ENCODE assay signal across 12 cellular contexts in the genomic region with DNA sequence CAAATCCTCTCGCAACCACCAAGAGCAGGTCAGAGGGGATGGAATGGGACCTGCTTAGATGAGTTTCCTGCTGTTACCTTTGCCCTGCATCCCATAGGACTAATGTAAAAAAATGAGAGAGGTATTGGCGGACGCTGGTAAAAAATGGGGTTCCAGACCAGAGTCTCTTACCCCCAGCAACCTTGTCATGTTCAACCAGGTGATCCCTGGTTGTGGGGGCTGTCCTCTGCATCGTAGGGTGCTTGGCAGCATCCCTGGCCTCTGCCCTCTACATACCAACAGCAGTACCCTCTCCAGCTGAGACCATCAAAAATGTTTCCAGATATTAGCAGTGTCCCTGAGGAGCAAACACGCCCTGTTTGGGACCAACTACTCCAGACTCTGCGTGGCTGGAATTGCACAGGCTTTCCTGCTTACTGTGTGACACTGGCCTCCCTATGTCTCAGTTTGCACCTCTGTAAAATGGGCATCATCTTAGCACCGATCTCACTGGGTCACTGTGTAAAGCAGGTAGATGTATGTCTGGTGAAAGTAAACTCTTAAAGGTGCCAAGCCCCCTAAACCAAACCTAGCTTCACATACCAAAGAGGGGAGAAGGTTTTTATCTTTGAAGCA. TPM values are rescaled to one million over a fixed set of nuclear protein-coding genes. Genes with fewer than 3 reads are reported as not detected.
DNase-seq lines count a peak whose midpoint lies in the region; ATAC-seq and TF ChIP-seq lines count a peak whose summit lies in the region.
"Had no signal": no experiment of that assay in that cellular context is flagged by ENCODE, and none has a peak within 500 bp of the region (broad histone marks: within the 10 kb centered on the region; RNA-seq: fewer than 3 reads in every experiment).

No MANE protein-coding gene starts in this region.

- H3K27ac ChIP-seq in thoracic aorta, result no peak overlapping the region

- DNase-seq in activated CD8-positive, alpha-beta memory T cell treated with anti-CD3 and anti-CD28 coated beads for 24 hours, result peak; percentile 56
- DNase-seq in activated CD8-positive, alpha-beta memory T cell treated with anti-CD3 and anti-CD28 coated beads, Interleukin-2, amount 50 U/mL, for 4 hours, result no peak
- no peak for DNase-seq in activated CD4-positive, alpha-beta memory T cell treated with anti-CD3 and anti-CD28 coated beads, Interleukin-2, amount 10 ng/mL, durations not matched to agents 7 days and 5 days
- DNase-seq in kidney epithelial cell (ENCODE audit: low read depth) (no peak), thoracic aorta (ENCODE audit: low spot score) (no peak), NCI-H1417 (lab: John Stamatoyannopoulos, UW) (no peak)
- DNase-seq in stimulated activated CD4-positive, alpha-beta T cell treated with anti-CD3 and anti-CD28 coated beads, Interleukin-4, amount 100 ng/mL, for 4 hours, result no peak
- DNase-seq: activated gamma-delta T cell treated with Interleukin-2 at 50 U/mL for 16 hours, BE2C, retina had no signal

- peak overlapping the region; percentile 100 for H3K27ac Mint-ChIP-seq in activated CD4-positive, alpha-beta memory T cell treated with anti-CD3 and anti-CD28 coated beads, Interleukin-2, amount 10 ng/mL, durations not matched to agents 7 days and 5 days

- peak overlapping the region; percentile 100 for H3K4me3 Mint-ChIP-seq in activated CD4-positive, alpha-beta memory T cell treated with anti-CD3 and anti-CD28 coated beads, Interleukin-2, amount 10 ng/mL, durations not matched to agents 7 days and 5 days

- peaks cover 59% of the 10 kb centered on the region for H3K36me3 Mint-ChIP-seq in activated CD4-positive, alpha-beta memory T cell treated with anti-CD3 and anti-CD28 coated beads, Interleukin-2, amount 10 ng/mL, durations not matched to agents 7 days and 5 days (ENCODE audit: low read depth)

- no peaks in the 10 kb centered on the region for H3K9me3 ChIP-seq in thoracic aorta
- H3K9me3 ChIP-seq: BE2C, gastroesophageal sphincter had no signal

- CTCF ChIA-PET in activated CD4-positive, alpha-beta memory T cell treated with anti-CD3 and anti-CD28 coated beads, Interleukin-2, amount 10 ng/mL, durations not matched to agents 7 days and 5 days (lab: Charles Lee), result interaction anchor here (2.3 kb wide), 1 partner anchor 11 kb away, joined by 6 read pairs; no protein-coding TSS in a partner anchor

- peaks cover 52% of the 10 kb centered on the region for H3K4me1 Mint-ChIP-seq in activated CD4-positive, alpha-beta memory T cell treated with anti-CD3 and anti-CD28 coated beads, Interleukin-2, amount 10 ng/mL, durations not matched to agents 7 days and 5 days

- H3K9me3 Mint-ChIP-seq in activated CD4-positive, alpha-beta memory T cell treated with anti-CD3 and anti-CD28 coated beads, Interleukin-2, amount 10 ng/mL, durations not matched to agents 7 days and 5 days, result peaks cover 5% of the 10 kb centered on the region

- H3K4me1 ChIP-seq in thoracic aorta (ENCODE audit: control insufficient read depth in 1 of 2, low read depth in 2 of 2), result peaks cover 16 to 33% of the 10 kb centered on the region in 2 donors
- H3K4me1 ChIP-seq: BE2C had no signal

- TF ChIP-seq CTCF in kidney epithelial cell (IDR thresholded peaks at IDR 0.05; ENCODE audit: insufficient read depth, low read length, poor library complexity, severe bottlenecking) (no peak), thoracic aorta (IDR thresholded peaks at IDR 0.05) (no peak)

- POLR2A ChIA-PET in activated CD4-positive, alpha-beta memory T cell treated with anti-CD3 and anti-CD28 coated beads, Interleukin-2, amount 10 ng/mL, durations not matched to agents 7 days and 5 days (lab: Charles Lee), result interaction anchor here (1.1 to 4.2 kb wide), 9 partner anchors 7 to 511 kb away, joined by 3 to 92 read pairs (median 7); a partner anchor contains a TSS

- H3K27me3 ChIP-seq in kidney epithelial cell (ENCODE audit: control insufficient read depth, insufficient read depth, low read length) (no peaks in the 10 kb centered on the region), thoracic aorta (replicated peaks; ENCODE audit: insufficient read depth) (no peaks in the 10 kb centered on the region)
- H3K27me3 ChIP-seq: gastroesophageal sphincter had no signal

- H3K27me3 Mint-ChIP-seq in activated CD4-positive, alpha-beta memory T cell treated with anti-CD3 and anti-CD28 coated beads, Interleukin-2, amount 10 ng/mL, durations not matched to agents 7 days and 5 days, result no peaks in the 10 kb centered on the region

- no peaks in the 10 kb centered on the region for H3K36me3 ChIP-seq in kidney epithelial cell (ENCODE audit: control insufficient read depth, insufficient read depth, low read length)
- no peaks in the 10 kb centered on the region for H3K36me3 ChIP-seq in thoracic aorta
- H3K36me3 ChIP-seq: BE2C, gastroesophageal sphincter had no signal

- H3K4me3 ChIP-seq in kidney epithelial cell (ENCODE audit: low read depth, low read length) (peak overlapping the region; percentile 3), thoracic aorta (peak overlapping the region; percentile 88)

- no peak for ATAC-seq in thoracic aorta (ENCODE audit: insufficient number of reproducible peaks, low FRiP score, low read depth)
- no peak for ATAC-seq in HG03571 (IDR thresholded peaks at IDR 0.05; ENCODE audit: unreplicated experiment)
- ATAC-seq: gastroesophageal sphincter had no signal

RNA-seq across cellular contexts. Expression of a gene that starts 1.5 kb away (rescaled TPM):
- total RNA-seq in activated CD4-positive, alpha-beta memory T cell treated with anti-CD3 and anti-CD28 coated beads, Interleukin-2, amount 10 ng/mL, durations not matched to agents 7 days and 5 days, result 10 to 100 TPM; 72.4 to 75.6 TPM
- total RNA-seq in kidney epithelial cell, result 19.1 and 20.9 TPM in 2 replicates
- 10 to 100 TPM; 15.3 to 26.5 TPM for total RNA-seq in thoracic aorta

RNA-seq across cellular contexts. Expression of a gene that starts 32.6 kb away (rescaled TPM):
- total RNA-seq in activated CD4-positive, alpha-beta memory T cell treated with anti-CD3 and anti-CD28 coated beads, Interleukin-2, amount 10 ng/mL, durations not matched to agents 7 days and 5 days, result not detected
- total RNA-seq in kidney epithelial cell (not detected in 2 replicates), thoracic aorta (not detected)
